ENCODE assay signal across 28 cellular contexts in genomic region chr16:83021049-83021448, GRCh38.
"Had no signal": no experiment of that assay in that cellular context is flagged by ENCODE, and none has a peak within 500 bp of the region (broad histone marks: within the 10 kb centered on the region; RNA-seq: fewer than 3 reads in every experiment).

No MANE protein-coding gene starts in this region.

- H3K4me1 Mint-ChIP-seq: immature natural killer cell; natural killer cell; nephron progenitor cell; neural progenitor cell; stimulated activated naive CD8-positive, alpha-beta T cell treated with anti-CD3 and anti-CD28 coated beads, Interleukin-15, amount 100 ng/mL, for 72 hours had no signal

- H3K27ac Mint-ChIP-seq: immature natural killer cell; natural killer cell; neural progenitor cell; progenitor cell of endocrine pancreas; stimulated activated naive CD8-positive, alpha-beta T cell treated with anti-CD3 and anti-CD28 coated beads, Interleukin-15, amount 100 ng/mL, for 72 hours had no signal

- H3K4me2 ChIP-seq: neural progenitor cell, smooth muscle cell had no signal

- H3K27ac ChIP-seq: heart left ventricle, left lung, lower lobe of right lung, neural progenitor cell, neutrophil, right atrium auricular region, right lobe of liver, thyroid gland, transverse colon, upper lobe of left lung had no signal

- H3K4me3 ChIP-seq: heart left ventricle, left lung, lower lobe of right lung, neural progenitor cell, right atrium auricular region, right lobe of liver, smooth muscle cell, thyroid gland, transverse colon, upper lobe of left lung had no signal

- H3K27me3 Mint-ChIP-seq: stimulated activated naive CD8-positive, alpha-beta T cell treated with anti-CD3 and anti-CD28 coated beads, Interleukin-15, amount 100 ng/mL, for 72 hours had no signal

- H2AFZ ChIP-seq: neural progenitor cell had no signal

- H3K27me3 ChIP-seq: heart left ventricle, left lung, neural progenitor cell, neutrophil, right atrium auricular region, right lobe of liver, thyroid gland, transverse colon, upper lobe of left lung had no signal

- H3K9me3 ChIP-seq: left lung, lower lobe of right lung, neutrophil, right lobe of liver, thyroid gland, upper lobe of left lung had no signal

- ATAC-seq: heart left ventricle; left colon; left lung; lower lobe of right lung; natural killer cell; right lobe of liver; stimulated activated naive CD8-positive, alpha-beta T cell treated with anti-CD3 and anti-CD28 coated beads, Interleukin-15, amount 100 ng/mL, for 72 hours had no signal

- H3K9me3 Mint-ChIP-seq: immature natural killer cell; natural killer cell; neural progenitor cell; stimulated activated naive CD8-positive, alpha-beta T cell treated with anti-CD3 and anti-CD28 coated beads, Interleukin-15, amount 100 ng/mL, for 72 hours had no signal

- H3K9ac ChIP-seq: neural progenitor cell had no signal

- DNase-seq: heart left ventricle; hypothalamus; immature natural killer cell; kidney; left colon; left lung; lower lobe of right lung; mammary epithelial cell; mesenchymal stem cell; natural killer cell; nephron progenitor cell; occipital lobe; right lobe of liver; stimulated activated CD4-positive, alpha-beta T cell treated with anti-CD3 and anti-CD28 coated beads, Interleukin-1b, Interleukin-23, amount 100 ng/mL, for 48 hours; stimulated activated CD4-positive, alpha-beta T cell treated with anti-CD3 and anti-CD28 coated beads, Interleukin-2, amount 100 ng/mL, for 48 hours; stimulated activated CD4-positive, alpha-beta T cell treated with anti-CD3 and anti-CD28 coated beads, Interleukin-4, amount 100 ng/mL, for 4 hours; stimulated activated CD8-positive, alpha-beta memory T cell treated with anti-CD3 and anti-CD28 coated beads, Interleukin-4, amount 100 ng/mL, for 48 hours; stimulated activated naive CD4-positive, alpha-beta T cell treated with Interleukin-2 at 50 U/mL for 16 hours; stimulated activated naive CD8-positive, alpha-beta T cell treated with anti-CD3 and anti-CD28 coated beads, Interleukin-15, amount 100 ng/mL, for 72 hours; substantia nigra; thyroid gland; transverse colon; upper lobe of left lung had no signal

- H3K4me3 Mint-ChIP-seq: immature natural killer cell; natural killer cell; nephron progenitor cell; neural progenitor cell; stimulated activated naive CD8-positive, alpha-beta T cell treated with anti-CD3 and anti-CD28 coated beads, Interleukin-15, amount 100 ng/mL, for 72 hours had no signal

- H3K4me1 ChIP-seq: left lung, lower lobe of right lung, neural progenitor cell, right atrium auricular region, right lobe of liver, thyroid gland, transverse colon, upper lobe of left lung had no signal

- H3K36me3 ChIP-seq: heart left ventricle, left lung, lower lobe of right lung, neural progenitor cell, neutrophil, right atrium auricular region, right lobe of liver, thyroid gland, transverse colon, upper lobe of left lung had no signal

- H3K36me3 Mint-ChIP-seq: natural killer cell, neural progenitor cell had no signal
